1 cellular context compared by ENCODE assay signal in the genomic region with DNA sequence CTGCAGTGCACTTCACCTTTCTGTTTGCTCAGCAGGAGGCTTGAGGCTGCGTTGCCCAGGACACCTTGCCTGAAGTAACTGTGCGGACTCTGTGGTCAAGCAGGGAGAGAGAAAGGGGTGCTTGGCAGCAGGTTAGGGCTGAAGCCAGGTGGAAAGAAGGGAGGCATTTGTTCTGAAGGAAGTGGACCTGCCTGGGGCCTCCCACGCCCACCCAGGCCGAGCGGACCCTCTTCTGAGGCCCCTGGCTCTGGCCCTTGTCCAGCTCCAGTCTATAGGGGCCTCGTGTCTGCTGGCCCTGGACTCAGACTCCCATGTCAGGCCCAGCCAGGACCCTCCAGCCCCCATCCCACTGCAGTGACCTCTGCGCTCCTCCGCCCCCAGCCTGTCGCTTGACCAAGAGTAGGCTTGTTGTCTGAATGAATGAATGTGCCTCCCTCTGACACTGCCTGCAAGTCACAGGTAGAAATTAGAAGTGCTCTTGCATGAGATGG.
TF ChIP-seq lines count a peak whose summit lies in the region.

No MANE protein-coding gene starts in this region.

TF ChIP-seq in IMR-90, 13 proteins besides CTCF, POLR2A, EP300 and RAD21 (continued from another document):
- TF ChIP-seq MAZ (IDR thresholded peaks at IDR 0.05; ENCODE audit: borderline replicate concordance, low read depth, low read length) (no peak), CEBPB (IDR thresholded peaks at IDR 0.05; ENCODE audit: low read depth, low read length) (no peak), NFE2L2 (IDR thresholded peaks at IDR 0.05; ENCODE audit: low read depth, low read length) (no peak), RFX5 (IDR thresholded peaks at IDR 0.05; ENCODE audit: low read depth, low read length) (no peak)
TF ChIP-seq in IMR-90: peak in this region for 0.
